ENCODE assay signal across 20 cellular contexts in genomic region chr5:14081791-14082190, GRCh38.
DNase-seq lines count a peak whose midpoint lies in the region; ATAC-seq, FAIRE-seq and TF ChIP-seq lines count a peak whose summit lies in the region.
"Had no signal": no experiment of that assay in that cellular context is flagged by ENCODE, and none has a peak within 500 bp of the region (broad histone marks: within the 10 kb centered on the region; RNA-seq: fewer than 3 reads in every experiment).

No MANE protein-coding gene starts in this region.

- H3K36me3 Mint-ChIP-seq in MCF 10A (ENCODE audit: insufficient read depth, unreplicated experiment) (no peaks in the 10 kb centered on the region), astrocyte (ENCODE audit: low read depth, unreplicated experiment) (no peaks in the 10 kb centered on the region)

- no peaks in the 10 kb centered on the region for H4K20me1 ChIP-seq in mammary epithelial cell (ENCODE audit: insufficient read depth, low read length)
- H4K20me1 ChIP-seq in astrocyte (ENCODE audit: insufficient read depth, low read length) = no peaks in the 10 kb centered on the region

- POLR2A ChIA-PET in MCF 10A (lab: Yijun Ruan, JAX) = no interaction called here

- FAIRE-seq in astrocyte (lab: Jason Lieb, UNC) (no peak), urothelium cell line (lab: Jason Lieb, UNC) (no peak)

- H3K27me3 Mint-ChIP-seq in MCF 10A (ENCODE audit: insufficient read depth, unreplicated experiment) (no peaks in the 10 kb centered on the region), astrocyte (ENCODE audit: low read depth, unreplicated experiment) (peaks cover 4% of the 10 kb centered on the region)

- in situ Hi-C loops in mammary epithelial cell (cut with MboI; ENCODE audit: low sequenced_read_pairs in 2 of 2) = no loop called here

- H3K9me3 ChIP-seq in mammary epithelial cell (replicated peaks; ENCODE audit: insufficient read depth, low read length) (no peaks in the 10 kb centered on the region), astrocyte (ENCODE audit: insufficient read depth, low read depth, low read length) (no peaks in the 10 kb centered on the region)
- H3K9me3 ChIP-seq: Peyer's patch had no signal

- no peaks in the 10 kb centered on the region for H3K9me3 Mint-ChIP-seq in MCF 10A (ENCODE audit: unreplicated experiment)
- peaks cover 10% of the 10 kb centered on the region for H3K9me3 Mint-ChIP-seq in astrocyte (ENCODE audit: unreplicated experiment)

- no peak overlapping the region for H2AFZ ChIP-seq in mammary epithelial cell (ENCODE audit: low read depth, low read length)
- H2AFZ ChIP-seq in astrocyte (ENCODE audit: low read depth, low read length) = no peak overlapping the region

- H3K27ac Mint-ChIP-seq in MCF 10A (ENCODE audit: low read depth, unreplicated experiment) (no peak overlapping the region), astrocyte (ENCODE audit: unreplicated experiment) (no peak overlapping the region)
- H3K27ac Mint-ChIP-seq: IgD-negative memory B cell had no signal

- ATAC-seq in HG02588 (IDR thresholded peaks at IDR 0.05; ENCODE audit: unreplicated experiment) = no peak
- ATAC-seq: HCT116 had no signal

- no peak overlapping the region for H3K4me3 Mint-ChIP-seq in MCF 10A (ENCODE audit: unreplicated experiment)
- H3K4me3 Mint-ChIP-seq in astrocyte (ENCODE audit: unreplicated experiment) = no peak overlapping the region
- H3K4me3 Mint-ChIP-seq: IgD-negative memory B cell had no signal

- CTCF ChIA-PET in mammary epithelial cell (lab: Charles Lee; ENCODE audit: low non-redundant PET) (interaction anchor here (0.6 kb wide), 1 partner anchor 188 kb away, joined by 3 read pairs; no protein-coding TSS in a partner anchor), MCF 10A (lab: Yijun Ruan, JAX) (no interaction called here)

- H3K9ac ChIP-seq in mammary epithelial cell (ENCODE audit: insufficient read depth, low read length) = no peak overlapping the region
- H3K9ac ChIP-seq in astrocyte (ENCODE audit: low read length) = no peak overlapping the region

- H3K27me3 ChIP-seq in mammary epithelial cell (ENCODE audit: insufficient read depth, low read length) = no peaks in the 10 kb centered on the region
- no peaks in the 10 kb centered on the region for H3K27me3 ChIP-seq in astrocyte (ENCODE audit: insufficient read depth, low read length)
- H3K27me3 ChIP-seq: Peyer's patch had no signal

- intact Hi-C loops in mammary epithelial cell (cut with micrococcal nuclease) = no loop called here
- intact Hi-C loops in MCF 10A (cut with micrococcal nuclease) = no loop called here

- H3K27ac ChIP-seq in mammary epithelial cell (ENCODE audit: insufficient read depth, low read depth, low read length) = no peak overlapping the region
- H3K27ac ChIP-seq in astrocyte (ENCODE audit: low read depth, low read length) = no peak overlapping the region
- H3K27ac ChIP-seq: C4-2B, Peyer's patch had no signal

- H3K4me3 ChIP-seq in mammary epithelial cell (replicated peaks in 1 of 3; ENCODE audit: insufficient read depth in 1 of 3, low read depth in 2 of 3, low read length in 3 of 3) (no peak overlapping the region), astrocyte (ENCODE audit: insufficient read depth, low read depth, low read length) (no peak overlapping the region)
- H3K4me3 ChIP-seq: Peyer's patch had no signal

- H3K36me3 ChIP-seq in mammary epithelial cell (ENCODE audit: insufficient read depth, low read length) (no peaks in the 10 kb centered on the region), astrocyte (ENCODE audit: insufficient read depth, low read length) (no peaks in the 10 kb centered on the region)
- H3K36me3 ChIP-seq: Peyer's patch had no signal

- H3K4me2 ChIP-seq in mammary epithelial cell (ENCODE audit: insufficient read depth, low read depth, low read length) (no peak overlapping the region), astrocyte (ENCODE audit: low read length) (no peak overlapping the region)

- 0% methylated on average over 1 of the region's 1 CpG for WGBS in mammary epithelial cell (ENCODE audit: low coverage, missing lambda C conversion rate)

- dilution Hi-C loops in mammary epithelial cell (cut with HindIII; ENCODE audit: low sequenced_read_pairs) = no loop called here

- no TSS peak for BruUV-seq in mammary epithelial cell (replicated peaks; lab: Mats Ljungman, UMichigan)
- BruUV-seq in MCF 10A (replicated peaks; lab: Mats Ljungman, UMichigan) = no TSS peak

- H3K4me1 Mint-ChIP-seq in MCF 10A (ENCODE audit: insufficient read depth, unreplicated experiment) (no peaks in the 10 kb centered on the region), astrocyte (ENCODE audit: low read depth, unreplicated experiment) (no peaks in the 10 kb centered on the region)
- H3K4me1 Mint-ChIP-seq: IgD-negative memory B cell had no signal

- no peaks in the 10 kb centered on the region for H3K4me1 ChIP-seq in mammary epithelial cell (ENCODE audit: insufficient read depth, low read length)
- no peaks in the 10 kb centered on the region for H3K4me1 ChIP-seq in astrocyte (ENCODE audit: insufficient read depth, low read length)
- H3K4me1 ChIP-seq: Peyer's patch had no signal

- H3K79me2 ChIP-seq in mammary epithelial cell (ENCODE audit: insufficient read depth, low read length) (no peaks in the 10 kb centered on the region), astrocyte (ENCODE audit: insufficient read depth, low read length) (no peaks in the 10 kb centered on the region)

- DNase-seq in mammary epithelial cell = peak; percentile 65
- DNase-seq in MCF 10A (ENCODE audit: unreplicated experiment) = no peak
- DNase-seq in astrocyte (ENCODE audit: low read depth) = peak; percentile 41
- peak; percentile 33 for DNase-seq in fibroblast of peridontal ligament (ENCODE audit: extremely low read depth)
- peak; percentile 71 for DNase-seq in urothelium cell line (ENCODE audit: low spot score)
- DNase-seq in cerebellum (ENCODE audit: low spot score) = no peak
- DNase-seq in OCI-M1 (lab: John Stamatoyannopoulos, UW) = no peak
- DNase-seq: 8988T, COR-L47, DMS153, NCI-H146, NCI-H2081 treated with DMSO at 0.1 percent for 48 hours, NCI-H226, NCI-H526 treated with DMSO at 0.1 percent for 48 hours, Peyer's patch, SHP77 treated with DMSO at 0.1 percent for 48 hours had no signal

- TF ChIP-seq CTCF in mammary epithelial cell (conservative IDR thresholded peaks at IDR 0.05 in 1 of 2, IDR thresholded peaks at IDR 0.05 in 1 of 2; ENCODE audit: extremely low read depth in 1 of 2, insufficient read depth in 1 of 2, low read depth in 1 of 2, low read length in 2 of 2) = no peak
- no peak for TF ChIP-seq CTCF in MCF 10A (IDR thresholded peaks at IDR 0.05; ENCODE audit: unreplicated experiment)
- no peak for TF ChIP-seq CTCF in astrocyte (IDR thresholded peaks at IDR 0.05; ENCODE audit: insufficient read depth, low read depth, low read length)

Comparison
In these comparisons a context has a peak if more than half of its experiments do, and no peak if none do; other contexts are left out.
1. DNase-seq: peak in mammary epithelial cell (single experiment), astrocyte (single experiment), fibroblast of peridontal ligament (single experiment) and urothelium cell line (single experiment); none in MCF 10A (single experiment), cerebellum (single experiment) and OCI-M1 (single experiment).